8 cellular contexts compared by ENCODE assay signal in genomic region chr16:85986931-85987749, GRCh38.
DNase-seq lines count a peak whose midpoint lies in the region; ATAC-seq and TF ChIP-seq lines count a peak whose summit lies in the region.

No MANE protein-coding gene starts in this region.

- DNase-seq in NAMALWA (ENCODE audit: low spot score): peak; percentile 55
- peak; percentile 33 for DNase-seq in activated naive CD4-positive, alpha-beta T cell treated with Interleukin-2 at 50 U/mL for 16 hours
- peak; percentile 56 for DNase-seq in left lobe of liver (ENCODE audit: low spot score)
- DNase-seq in NCI-H510A (lab: John Stamatoyannopoulos, UW): no peak
- DNase-seq in SHP77 treated with DMSO at 0.1 percent for 48 hours (lab: John Stamatoyannopoulos, UW): no peak

- H3K27me3 Mint-ChIP-seq in stimulated activated naive CD8-positive, alpha-beta T cell treated with anti-CD3 and anti-CD28 coated beads, Interleukin-15, Interleukin-2, amounts not matched to agents 100 ng/mL and 50 ng/mL, for 24 hours: no peaks in the 10 kb centered on the region

- ATAC-seq in left lobe of liver (peak; percentile 84), GM21723 (IDR thresholded peaks at IDR 0.05; ENCODE audit: unreplicated experiment) (no peak)

- peaks cover 17% of the 10 kb centered on the region for H3K27me3 ChIP-seq in DOHH2 (ENCODE audit: control insufficient read depth, low read length)

- peaks cover 100% of the 10 kb centered on the region for H3K4me1 ChIP-seq in DOHH2 (ENCODE audit: control insufficient read depth, low read length)

- peak overlapping the region; percentile 72 for H3K4me2 ChIP-seq in DOHH2 (ENCODE audit: low read length)

- H3F3A ChIP-seq in DOHH2 (ENCODE audit: control insufficient read depth, insufficient read depth): peaks cover 22% of the 10 kb centered on the region

- H3K4me3 ChIP-seq in DOHH2 (ENCODE audit: low read length): peak overlapping the region; percentile 53

- peak overlapping the region; percentile 17 for H3K4me3 Mint-ChIP-seq in stimulated activated naive CD8-positive, alpha-beta T cell treated with anti-CD3 and anti-CD28 coated beads, Interleukin-15, Interleukin-2, amounts not matched to agents 100 ng/mL and 50 ng/mL, for 24 hours

- no peaks in the 10 kb centered on the region for H3K9me2 ChIP-seq in DOHH2 (replicated peaks; ENCODE audit: control insufficient read depth, low read length)

- H3K9me3 Mint-ChIP-seq in stimulated activated naive CD8-positive, alpha-beta T cell treated with anti-CD3 and anti-CD28 coated beads, Interleukin-15, Interleukin-2, amounts not matched to agents 100 ng/mL and 50 ng/mL, for 24 hours: peaks cover 6% of the 10 kb centered on the region

- H3K79me2 ChIP-seq in DOHH2 (ENCODE audit: control insufficient read depth, low read length): no peaks in the 10 kb centered on the region

- no peaks in the 10 kb centered on the region for H4K20me1 ChIP-seq in DOHH2 (ENCODE audit: control insufficient read depth, insufficient read depth, low read depth, low read length)

- peak overlapping the region; percentile 82 for H3K27ac Mint-ChIP-seq in stimulated activated naive CD8-positive, alpha-beta T cell treated with anti-CD3 and anti-CD28 coated beads, Interleukin-15, Interleukin-2, amounts not matched to agents 100 ng/mL and 50 ng/mL, for 24 hours

- 0 out of 2 replicates have a peak overlapping the region, but pooled peaks have one; percentile 16 for H3K27ac ChIP-seq in DOHH2 (ENCODE audit: low read depth, low read length)

- H3K9me3 ChIP-seq in DOHH2 (ENCODE audit: control insufficient read depth, insufficient read depth, low read length): no peaks in the 10 kb centered on the region

- H3K36me3 ChIP-seq in DOHH2 (ENCODE audit: control insufficient read depth, low read length): no peaks in the 10 kb centered on the region

- H3K36me3 Mint-ChIP-seq in stimulated activated naive CD8-positive, alpha-beta T cell treated with anti-CD3 and anti-CD28 coated beads, Interleukin-15, Interleukin-2, amounts not matched to agents 100 ng/mL and 50 ng/mL, for 24 hours (ENCODE audit: low read depth): no peaks in the 10 kb centered on the region

- TF ChIP-seq CTCF in DOHH2 (IDR thresholded peaks at IDR 0.05; ENCODE audit: low read depth, low read length, poor library complexity, severe bottlenecking): peak; percentile 35

- H3K4me1 Mint-ChIP-seq in stimulated activated naive CD8-positive, alpha-beta T cell treated with anti-CD3 and anti-CD28 coated beads, Interleukin-15, Interleukin-2, amounts not matched to agents 100 ng/mL and 50 ng/mL, for 24 hours (ENCODE audit: low read depth): peaks cover 84% of the 10 kb centered on the region

Comparison
In these comparisons a context has a peak if more than half of its experiments do, and no peak if none do; other contexts are left out.
1. DNase-seq: peak in NAMALWA (single experiment), activated naive CD4-positive, alpha-beta T cell treated with Interleukin-2 at 50 U/mL for 16 hours (single experiment) and left lobe of liver (single experiment); none in NCI-H510A (single experiment) and SHP77 treated with DMSO at 0.1 percent for 48 hours (single experiment).